ENCODE assay signal across 18 cellular contexts in the genomic region with DNA sequence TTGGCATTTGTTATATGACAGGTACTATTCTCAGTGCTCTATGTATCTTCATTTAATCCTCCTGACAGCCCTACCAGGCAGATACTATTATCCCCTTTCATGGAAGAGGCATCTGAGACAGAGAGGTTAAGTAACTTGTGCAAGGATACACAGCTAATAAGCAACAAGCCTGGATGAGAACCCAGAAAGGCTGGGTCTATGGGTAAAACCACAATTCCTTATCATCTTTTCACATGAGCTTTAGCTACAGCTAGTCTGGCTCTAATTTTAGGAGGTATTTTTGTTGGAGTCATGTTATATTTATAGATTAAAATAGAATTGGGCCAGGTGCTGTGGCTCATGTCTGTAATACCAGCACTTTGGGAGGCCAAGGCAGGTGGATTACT.
"Had no signal": no experiment of that assay in that cellular context is flagged by ENCODE, and none has a peak within 500 bp of the region (broad histone marks: within the 10 kb centered on the region; RNA-seq: fewer than 3 reads in every experiment).

No MANE protein-coding gene starts in this region.

- H3K27me3 ChIP-seq: ovary, right atrium auricular region, right lobe of liver, stomach, testis, thyroid gland, transverse colon, upper lobe of right lung had no signal

- H3K4me3 ChIP-seq: left ventricle myocardium inferior, lung, ovary, right atrium auricular region, right lobe of liver, skin epidermis, stomach, testis, thyroid gland, transverse colon, upper lobe of right lung had no signal

- ATAC-seq: naive thymus-derived CD4-positive, alpha-beta T cell; natural killer cell treated with Interleukin-12 subunit alpha and Interleukin-12 subunit beta and Interleukin-15 and Interleukin-18, amount 100 ng/mL, for 72 hours; right lobe of liver; stimulated activated naive B cell treated with anti-CD40 and anti-IgM and Interleukin-4, amounts not matched to agents 10 μg/mL and 1 μg/mL and 100 μg/mL, for 72 hours; stimulated activated naive CD8-positive, alpha-beta T cell treated with anti-CD3 and anti-CD28 coated beads, Interleukin-15, Interleukin-2, amounts not matched to agents 100 U/mL and 50 U/mL, for 24 hours; upper lobe of right lung had no signal

- H3K36me3 ChIP-seq: left ventricle myocardium inferior, ovary, right atrium auricular region, right lobe of liver, stomach, thyroid gland, transverse colon, upper lobe of right lung had no signal

- H3K27ac Mint-ChIP-seq: immature natural killer cell; mesothelial cell of epicardium; natural killer cell treated with Interleukin-12 subunit alpha and Interleukin-12 subunit beta and Interleukin-15 and Interleukin-18, amount 100 ng/mL, for 72 hours; progenitor cell of endocrine pancreas; stimulated activated naive B cell treated with anti-CD40 and anti-IgM and Interleukin-4, amounts not matched to agents 10 μg/mL and 1 μg/mL and 100 μg/mL, for 72 hours had no signal

- H3K27me3 Mint-ChIP-seq: progenitor cell of endocrine pancreas had no signal

- H3K4me3 Mint-ChIP-seq: immature natural killer cell; mesothelial cell of epicardium; natural killer cell treated with Interleukin-12 subunit alpha and Interleukin-12 subunit beta and Interleukin-15 and Interleukin-18, amount 100 ng/mL, for 72 hours; stimulated activated naive B cell treated with anti-CD40 and anti-IgM and Interleukin-4, amounts not matched to agents 10 μg/mL and 1 μg/mL and 100 μg/mL, for 72 hours had no signal

- H3K9me3 Mint-ChIP-seq: natural killer cell treated with Interleukin-12 subunit alpha and Interleukin-12 subunit beta and Interleukin-15 and Interleukin-18, amount 100 ng/mL, for 72 hours had no signal

- H3K36me3 Mint-ChIP-seq: immature natural killer cell; natural killer cell treated with Interleukin-12 subunit alpha and Interleukin-12 subunit beta and Interleukin-15 and Interleukin-18, amount 100 ng/mL, for 72 hours had no signal

- H3K27ac ChIP-seq: left ventricle myocardium inferior, ovary, right atrium auricular region, right lobe of liver, skin epidermis, stomach, testis, thyroid gland, transverse colon, upper lobe of right lung had no signal

- H3K9me3 ChIP-seq: ovary, right atrium auricular region, right lobe of liver, stomach, testis, thyroid gland, transverse colon, upper lobe of right lung had no signal

- H3K4me1 ChIP-seq: right lobe of liver, thyroid gland had no signal
